8 cellular contexts compared by ENCODE assay signal in the genomic region with DNA sequence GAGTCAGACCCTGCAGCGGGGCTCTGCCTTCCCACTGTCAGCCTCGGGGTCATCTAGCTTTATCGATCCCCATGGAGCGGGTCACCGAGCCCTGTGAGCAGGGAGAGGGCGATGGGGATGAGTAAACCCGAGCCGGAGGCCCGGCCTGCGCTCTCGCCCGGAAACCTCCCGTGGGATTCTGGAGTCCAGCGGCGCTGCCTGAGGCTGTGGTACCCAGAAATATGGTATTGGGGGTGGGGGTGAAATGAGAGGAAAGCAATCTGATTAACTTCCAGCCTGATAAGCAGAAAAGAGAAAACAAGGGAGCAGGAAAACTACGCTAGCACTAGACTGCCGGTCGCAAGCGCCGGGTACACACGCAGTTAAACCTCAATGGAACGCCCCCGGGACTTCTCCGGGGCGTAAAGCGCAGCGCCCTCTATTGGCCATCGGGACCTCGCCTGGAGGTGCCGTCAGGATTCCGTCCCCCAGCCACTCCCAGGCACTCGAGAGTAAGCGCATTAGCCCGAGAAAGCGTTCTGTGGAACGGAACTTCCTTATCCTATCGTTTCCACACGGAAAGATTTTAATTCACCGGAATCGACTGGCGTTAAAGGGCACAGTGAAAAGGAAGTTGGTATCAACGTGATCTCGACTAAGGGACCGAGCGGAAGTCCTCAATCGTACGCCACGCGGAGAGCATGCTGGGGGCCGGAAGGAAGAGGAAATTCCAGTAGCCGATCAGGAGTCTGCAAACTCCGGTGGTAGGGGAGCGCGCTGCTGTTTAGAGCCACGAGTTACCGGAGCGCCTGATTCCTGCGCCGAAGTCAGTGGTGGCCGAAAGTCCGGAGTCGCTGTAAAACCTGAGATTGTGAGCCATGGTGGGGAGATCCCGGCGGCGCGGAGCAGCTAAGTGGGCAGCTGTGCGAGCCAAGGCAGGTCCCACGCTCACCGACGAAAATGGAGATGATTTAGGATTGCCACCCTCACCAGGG. TPM values are rescaled to one million over a fixed set of nuclear protein-coding genes. Genes with fewer than 3 reads are reported as not detected.
DNase-seq lines count a peak whose midpoint lies in the region; ATAC-seq lines count a peak whose summit lies in the region.

A gene with protein sequence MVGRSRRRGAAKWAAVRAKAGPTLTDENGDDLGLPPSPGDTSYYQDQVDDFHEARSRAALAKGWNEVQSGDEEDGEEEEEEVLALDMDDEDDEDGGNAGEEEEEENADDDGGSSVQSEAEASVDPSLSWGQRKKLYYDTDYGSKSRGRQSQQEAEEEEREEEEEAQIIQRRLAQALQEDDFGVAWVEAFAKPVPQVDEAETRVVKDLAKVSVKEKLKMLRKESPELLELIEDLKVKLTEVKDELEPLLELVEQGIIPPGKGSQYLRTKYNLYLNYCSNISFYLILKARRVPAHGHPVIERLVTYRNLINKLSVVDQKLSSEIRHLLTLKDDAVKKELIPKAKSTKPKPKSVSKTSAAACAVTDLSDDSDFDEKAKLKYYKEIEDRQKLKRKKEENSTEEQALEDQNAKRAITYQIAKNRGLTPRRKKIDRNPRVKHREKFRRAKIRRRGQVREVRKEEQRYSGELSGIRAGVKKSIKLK (plus strand): TSS at position 712 of the 974 bp plus-strand sequence. CDS start 146 bp downstream, at position 858.

- H3K36me3 ChIP-seq in effector memory CD4-positive, alpha-beta T cell (ENCODE audit: control insufficient read depth, insufficient read depth, low read length), result no peaks in the 10 kb centered on the region

- ATAC-seq in GM19467 (IDR thresholded peaks at IDR 0.05; ENCODE audit: unreplicated experiment), result peak; percentile 92

- CTCF ChIA-PET in activated CD8-positive, alpha-beta memory T cell treated with anti-CD3 and anti-CD28 coated beads for 36 hours (lab: Charles Lee), result interaction anchor here (1.0 to 3.6 kb wide), 5 partner anchors 12 to 151 kb away, joined by 3 to 25 read pairs (median 4); partner anchors contain the start of gene RUFY3

- H3K4me3 ChIP-seq in effector memory CD4-positive, alpha-beta T cell (ENCODE audit: insufficient read depth, low read depth, low read length, poor library complexity, severe bottlenecking), result peak within 1 kb of the TSS; percentile 73

- DNase-seq in COLO668 (lab: John Stamatoyannopoulos, UW; ENCODE audit: unreplicated experiment), result peak; percentile 97
- DNase-seq in HS-5 (ENCODE audit: low read depth), result peak; percentile 98
- DNase-seq in NK-92 treated with Interleukin-12 subunit alpha and Interleukin-12 subunit beta, amount 100 ng/mL, for 24 hours (lab: John Stamatoyannopoulos, UW), result peak; percentile 92
- peak; percentile 84 to 86 (median 84) for DNase-seq in effector memory CD4-positive, alpha-beta T cell
- peak; percentile 100 for DNase-seq in medulla oblongata (ENCODE audit: extremely low spot score)
- DNase-seq in stimulated activated CD8-positive, alpha-beta memory T cell treated with anti-CD3 and anti-CD28 coated beads, Interleukin-12 subunit alpha, Interleukin-12 subunit beta, amount 100 ng/mL, for 24 hours (ENCODE audit: extremely low read depth), result peak; percentile 83

- H3K27ac ChIP-seq in effector memory CD4-positive, alpha-beta T cell (ENCODE audit: insufficient read depth, low read length, poor library complexity, severe bottlenecking), result peak within 1 kb of the TSS; percentile 96

- H3K4me1 ChIP-seq in effector memory CD4-positive, alpha-beta T cell (ENCODE audit: control insufficient read depth, insufficient read depth, low read length, poor library complexity, severe bottlenecking), result peaks cover 14% of the 10 kb centered on the region

- H3K27me3 ChIP-seq in effector memory CD4-positive, alpha-beta T cell (replicated peaks; ENCODE audit: control insufficient read depth, insufficient read depth, low read length, poor library complexity, severe bottlenecking), result no peaks in the 10 kb centered on the region

- POLR2A ChIA-PET in activated CD8-positive, alpha-beta memory T cell treated with anti-CD3 and anti-CD28 coated beads for 36 hours (lab: Charles Lee), result interaction anchor here (0.5 to 4.2 kb wide), 8 partner anchors 11 to 793 kb away, joined by 3 to 27 read pairs (median 4); no protein-coding TSS in a partner anchor

- no peaks in the 10 kb centered on the region for H3K9me3 ChIP-seq in effector memory CD4-positive, alpha-beta T cell (ENCODE audit: control insufficient read depth, low read length)

RNA-seq across cellular contexts. Expression of the gene that starts here (rescaled TPM):
- total RNA-seq in activated CD8-positive, alpha-beta memory T cell treated with anti-CD3 and anti-CD28 coated beads for 36 hours, result 10 to 100 TPM; 42.6 to 43.2 TPM

Comparison
In these comparisons a context has a peak if more than half of its experiments do, and no peak if none do; other contexts are left out.
1. Peak in every context shown above with its lines: DNase-seq, ATAC-seq, H3K4me3 ChIP-seq and H3K27ac ChIP-seq.